8 cellular contexts compared by ENCODE assay signal in genomic region chr19:2944775-2945574, GRCh38. TPM values are rescaled to one million over a fixed set of nuclear protein-coding genes. Genes with fewer than 3 reads are reported as not detected.
DNase-seq lines count a peak whose midpoint lies in the region; ATAC-seq and TF ChIP-seq lines count a peak whose summit lies in the region.

ZNF77 (minus strand) TSS chr19:2944971; CDS start chr19:2944840, 131 bp downstream.

- H3K27me3 Mint-ChIP-seq in CD14-positive monocyte (ENCODE audit: low read depth in 3 of 3), result peaks cover 0 to 11% (median 0%) of the 10 kb centered on the region in 3 donors
- no peaks in the 10 kb centered on the region for H3K27me3 Mint-ChIP-seq in activated CD4-positive, alpha-beta memory T cell treated with anti-CD3 and anti-CD28 coated beads, Interleukin-2, amount 10 ng/mL, durations not matched to agents 7 days and 5 days

- peak within 1 kb of the TSS; percentile 85 to 94 for H3K4me3 Mint-ChIP-seq in CD14-positive monocyte
- peak within 1 kb of the TSS; percentile 90 for H3K4me3 Mint-ChIP-seq in activated CD4-positive, alpha-beta memory T cell treated with anti-CD3 and anti-CD28 coated beads, Interleukin-2, amount 10 ng/mL, durations not matched to agents 7 days and 5 days

- CTCF ChIA-PET in activated CD4-positive, alpha-beta memory T cell treated with anti-CD3 and anti-CD28 coated beads, Interleukin-2, amount 10 ng/mL, durations not matched to agents 7 days and 5 days (lab: Charles Lee), result no interaction called here

- H3K36me3 Mint-ChIP-seq in CD14-positive monocyte, result peaks cover 2 to 3% of the 10 kb centered on the region in 2 donors
- peaks cover 15% of the 10 kb centered on the region for H3K36me3 Mint-ChIP-seq in activated CD4-positive, alpha-beta memory T cell treated with anti-CD3 and anti-CD28 coated beads, Interleukin-2, amount 10 ng/mL, durations not matched to agents 7 days and 5 days (ENCODE audit: low read depth)

- H3K27ac ChIP-seq in duodenal mucosa (ENCODE audit: low read depth, low read length) (peak within 1 kb of the TSS; percentile 87), right lobe of liver (peak within 1 kb of the TSS; percentile 58 to 81 (median 71))

- peak; percentile 53 for TF ChIP-seq POLR2A in right lobe of liver (IDR thresholded peaks at IDR 0.05)

- TF ChIP-seq CTCF in CD14-positive monocyte (IDR thresholded peaks at IDR 0.05), result no peak
- peak in 1 of 4 donors; percentile 7 for TF ChIP-seq CTCF in right lobe of liver (IDR thresholded peaks at IDR 0.05)

- H3K27me3 ChIP-seq in duodenal mucosa (ENCODE audit: control insufficient read depth in 1 of 2, insufficient read depth in 2 of 2, low read length in 2 of 2) (no peaks in the 10 kb centered on the region), right lobe of liver (no peaks in the 10 kb centered on the region)

- 0% methylated on average over 10 of the region's 74 CpGs for whole genome bisulfite sequencing in right lobe of liver (ENCODE audit: insufficient coverage, low coverage, low lambda C conversion rate, missing lambda C conversion rate)

- H3K9me3 ChIP-seq in duodenal mucosa (ENCODE audit: control insufficient read depth in 1 of 2, low read length in 2 of 2), result no peaks in the 10 kb centered on the region
- no peaks in the 10 kb centered on the region for H3K9me3 ChIP-seq in right lobe of liver

- intact Hi-C loops in CD14-positive monocyte (cut with micrococcal nuclease), result loop anchor here (5.0 kb wide), 2 partner anchors 43 to 103 kb away; partner anchors contain the start of genes ZNF57 (in 2 of the 2) and ZNF555 (in 1 of the 2)
- intact Hi-C loops in right lobe of liver (cut with DNase I), result no loop called here

- H3K4me3 ChIP-seq in duodenal mucosa (ENCODE audit: low read depth in 1 of 2, low read length in 2 of 2) (peak within 1 kb of the TSS; percentile 82 to 89), right lobe of liver (peak within 1 kb of the TSS; percentile 61 to 76 (median 65))

- H3K36me3 ChIP-seq in duodenal mucosa (ENCODE audit: control insufficient read depth in 1 of 2, insufficient read depth in 2 of 2, low read length in 2 of 2) (no peaks in the 10 kb centered on the region), right lobe of liver (no peaks in the 10 kb centered on the region)

- peaks cover 0 to 12% (median 2%) of the 10 kb centered on the region in 7 donors for H3K9me3 Mint-ChIP-seq in CD14-positive monocyte
- H3K9me3 Mint-ChIP-seq in activated CD4-positive, alpha-beta memory T cell treated with anti-CD3 and anti-CD28 coated beads, Interleukin-2, amount 10 ng/mL, durations not matched to agents 7 days and 5 days, result no peaks in the 10 kb centered on the region

- H3K4me1 ChIP-seq in duodenal mucosa (ENCODE audit: control insufficient read depth in 1 of 2, insufficient read depth in 2 of 2, low read length in 2 of 2) (peaks cover 17% of the 10 kb centered on the region in 2 donors), right lobe of liver (peaks cover 0 to 19% (median 5%) of the 10 kb centered on the region in 4 donors)

- ATAC-seq in GM19395 (IDR thresholded peaks at IDR 0.05; ENCODE audit: unreplicated experiment) (peak; percentile 95), HG03558 (IDR thresholded peaks at IDR 0.05; ENCODE audit: extremely low read depth, unreplicated experiment) (peak; percentile 78), right lobe of liver (peak; percentile 95 to 99 (median 98))

- POLR2A ChIA-PET in activated CD4-positive, alpha-beta memory T cell treated with anti-CD3 and anti-CD28 coated beads, Interleukin-2, amount 10 ng/mL, durations not matched to agents 7 days and 5 days (lab: Charles Lee), result no interaction called here

- DNase-seq in CD14-positive monocyte (ENCODE audit: low spot score) (peak; percentile 98), NCI-H774 (lab: John Stamatoyannopoulos, UW) (peak; percentile 99), right lobe of liver (peak; percentile 98 to 99 (median 98))
- peak; percentile 99 for DNase-seq in activated CD4-positive, alpha-beta memory T cell treated with anti-CD3 and anti-CD28 coated beads, Interleukin-2, amount 10 ng/mL, durations not matched to agents 7 days and 5 days
- DNase-seq in stimulated activated CD4-positive, alpha-beta T cell treated with anti-CD3 and anti-CD28 coated beads, Interleukin-4, amount 100 ng/mL, for 24 hours, result peak; percentile 99

- H3K4me1 Mint-ChIP-seq in CD14-positive monocyte, result peaks cover 25% of the 10 kb centered on the region
- H3K4me1 Mint-ChIP-seq in activated CD4-positive, alpha-beta memory T cell treated with anti-CD3 and anti-CD28 coated beads, Interleukin-2, amount 10 ng/mL, durations not matched to agents 7 days and 5 days, result peaks cover 43% of the 10 kb centered on the region

- peak within 1 kb of the TSS; percentile 95 to 99 (median 97) for H3K27ac Mint-ChIP-seq in CD14-positive monocyte
- peak within 1 kb of the TSS; percentile 86 for H3K27ac Mint-ChIP-seq in activated CD4-positive, alpha-beta memory T cell treated with anti-CD3 and anti-CD28 coated beads, Interleukin-2, amount 10 ng/mL, durations not matched to agents 7 days and 5 days

- peak within 1 kb of the TSS; percentile 80 to 91 for H3K9ac ChIP-seq in duodenal mucosa (ENCODE audit: low read depth in 1 of 2, low read length in 2 of 2)

RNA-seq across cellular contexts. Expression of gene ZNF77, which starts in this region (rescaled TPM):
- polyA plus RNA-seq in CD14-positive monocyte, result 1 to 10 TPM in 1 of 2 donors, under 1 TPM in 1; 0.30 to 1.0 TPM
- 1 to 10 TPM; 4.0 to 4.2 TPM for total RNA-seq in activated CD4-positive, alpha-beta memory T cell treated with anti-CD3 and anti-CD28 coated beads, Interleukin-2, amount 10 ng/mL, durations not matched to agents 7 days and 5 days
- 1 to 10 TPM; 1.1 to 1.5 (median 1.3) TPM for total RNA-seq in right lobe of liver

Comparison
In these comparisons a context has a peak if more than half of its experiments do, and no peak if none do; other contexts are left out.
1. Peak in every context shown above with its lines: DNase-seq, ATAC-seq, H3K4me3 ChIP-seq and H3K27ac ChIP-seq.
2. intact Hi-C loops: an anchor here in CD14-positive monocyte (5.0 kb wide); none called in right lobe of liver.